In genomic region chr2:228059735-228060134, GRCh38 we compare ENCODE assay signal across 12 cellular contexts.
A peak's percentile ranks its signal among the peaks of the same experiment; 100 is the strongest.
DNase-seq lines count a peak whose midpoint lies in the region; ATAC-seq and TF ChIP-seq lines count a peak whose summit lies in the region.
"Had no signal": no experiment of that assay in that cellular context is flagged by ENCODE, and none has a peak within 500 bp of the region (broad histone marks: within the 10 kb centered on the region; RNA-seq: fewer than 3 reads in every experiment).

No MANE protein-coding gene starts in this region.

- intact Hi-C loops in Right ventricle myocardium superior (cut with DNase I) = loop anchor here (10.0 kb wide), 1 partner anchor 115 kb away; no protein-coding TSS in a partner anchor
- intact Hi-C loops in left cardiac atrium (cut with DNase I) = loop anchor here in 1 of 2 donors (5.0 kb wide), 1 partner anchor 777 kb away; no protein-coding TSS in a partner anchor
- intact Hi-C loops in heart left ventricle (cut with DNase I) = loop anchor here in 4 of 10 donors (5.0 to 10.0 kb wide), 6 partner anchors 105 to 593 kb away; no protein-coding TSS in a partner anchor
- intact Hi-C loops in left lung (cut with DNase I) = no loop called here

- no peak for DNase-seq in Right ventricle myocardium superior
- DNase-seq in left cardiac atrium = no peak
- DNase-seq in heart left ventricle = no peak
- DNase-seq in left lung = no peak
- DNase-seq in DMS 273 treated with DMSO at 0.1 percent for 48 hours (lab: John Stamatoyannopoulos, UW) = no peak
- DNase-seq in NCI-H1105 treated with DMSO at 0.1 percent for 48 hours (lab: John Stamatoyannopoulos, UW) = no peak
- DNase-seq in COR-L47 (lab: John Stamatoyannopoulos, UW) = no peak
- DNase-seq: Caco-2; CD8-positive, alpha-beta T cell; HCEC 1CT; HFFc6 had no signal

- H3K9me3 ChIP-seq in heart left ventricle (no peaks in the 10 kb centered on the region), left lung (no peaks in the 10 kb centered on the region)
- H3K9me3 ChIP-seq: Caco-2 had no signal

- TF ChIP-seq POLR2A in heart left ventricle (IDR thresholded peaks at IDR 0.05) = no peak

- 37 to 56% (median 52%) methylated on average over 2 of the region's 2 CpGs for WGBS in heart left ventricle, 4 donors

- no peak for TF ChIP-seq CTCF in heart left ventricle (IDR thresholded peaks at IDR 0.05)
- TF ChIP-seq CTCF in left lung (IDR thresholded peaks at IDR 0.05) = no peak

- H3K4me1 ChIP-seq in heart left ventricle = peaks cover 0 to 32% (median 0%) of the 10 kb centered on the region in 12 donors
- no peaks in the 10 kb centered on the region for H3K4me1 ChIP-seq in left lung
- H3K4me1 ChIP-seq: Caco-2 had no signal

- ATAC-seq in Right ventricle myocardium superior (ENCODE audit: poor library complexity) (peak; percentile 90), left cardiac atrium (no peak), heart left ventricle (peak; percentile 70 to 87 (median 76)), left lung (peak; percentile 82)
- ATAC-seq: CD8-positive, alpha-beta T cell had no signal

- H3K36me3 ChIP-seq in heart left ventricle = no peaks in the 10 kb centered on the region
- no peaks in the 10 kb centered on the region for H3K36me3 ChIP-seq in left lung

- H3K27me3 ChIP-seq in heart left ventricle (no peaks in the 10 kb centered on the region), left lung (no peaks in the 10 kb centered on the region)

- H3K27ac ChIP-seq in heart left ventricle (peak overlapping the region in 2 of 12 donors; percentile 20 to 41), left lung (no peak overlapping the region)
- H3K27ac ChIP-seq: HL-60 had no signal

- H3K4me3 ChIP-seq in heart left ventricle (no peak overlapping the region), left lung (no peak overlapping the region)

Comparison
In these comparisons a context has a peak if more than half of its experiments do, and no peak if none do; other contexts are left out.
1. ATAC-seq: peak in Right ventricle myocardium superior (single experiment), heart left ventricle (4 of 4) and left lung (single experiment); none in left cardiac atrium (0 of 2).